In genomic region chr14:77763978-77764377, GRCh38 we compare ENCODE assay signal across 31 cellular contexts.
"Had no signal": no experiment of that assay in that cellular context is flagged by ENCODE, and none has a peak within 500 bp of the region (broad histone marks: within the 10 kb centered on the region; RNA-seq: fewer than 3 reads in every experiment).

No MANE protein-coding gene starts in this region.

- H3K27me3 Mint-ChIP-seq: activated CD4-positive, alpha-beta T cell treated with anti-CD3 and anti-CD28 coated beads for 36 hours; activated CD8-positive, alpha-beta memory T cell treated with anti-CD3 and anti-CD28 coated beads, Interleukin-2, amount 10 ng/mL, durations not matched to agents 7 days and 5 days; activated naive CD4-positive, alpha-beta T cell treated with anti-CD3 and anti-CD28 coated beads, Interleukin-2, amount 50 U/mL, for 24 hours; activated naive CD8-positive, alpha-beta T cell treated with anti-CD3 and anti-CD28 coated beads, Interleukin-2, amount 50 U/mL, for 24 hours; natural killer cell treated with Interleukin-12 subunit alpha and Interleukin-12 subunit beta and Interleukin-15 and Interleukin-18, amount 100 ng/mL, for 72 hours; progenitor cell of endocrine pancreas; stimulated activated memory B cell treated with anti-CD40 and anti-IgM and Interleukin-4, amounts not matched to agents 10 μg/mL and 1 μg/mL and 100 μg/mL, for 72 hours; stimulated activated naive CD8-positive, alpha-beta T cell treated with anti-CD3 and anti-CD28 coated beads, Interleukin-15, amount 100 ng/mL, for 72 hours; type B pancreatic cell had no signal

- H3K4me3 Mint-ChIP-seq: activated CD4-positive, alpha-beta T cell treated with anti-CD3 and anti-CD28 coated beads for 36 hours; activated CD8-positive, alpha-beta memory T cell treated with anti-CD3 and anti-CD28 coated beads, Interleukin-2, amount 10 ng/mL, durations not matched to agents 7 days and 5 days; activated CD8-positive, alpha-beta T cell treated with anti-CD3 and anti-CD28 coated beads, Interleukin-2, amount 10 ng/mL, durations not matched to agents 7 days and 5 days; activated naive CD4-positive, alpha-beta T cell treated with anti-CD3 and anti-CD28 coated beads, Interleukin-2, amount 50 U/mL, for 24 hours; activated naive CD8-positive, alpha-beta T cell treated with anti-CD3 and anti-CD28 coated beads, Interleukin-2, amount 50 U/mL, for 24 hours; endodermal cell; natural killer cell treated with Interleukin-12 subunit alpha and Interleukin-12 subunit beta and Interleukin-15 and Interleukin-18, amount 100 ng/mL, for 72 hours; stimulated activated memory B cell treated with anti-CD40 and anti-IgM and Interleukin-4, amounts not matched to agents 10 μg/mL and 1 μg/mL and 100 μg/mL, for 72 hours; stimulated activated naive CD8-positive, alpha-beta T cell treated with anti-CD3 and anti-CD28 coated beads, Interleukin-15, amount 100 ng/mL, for 72 hours; type B pancreatic cell had no signal

- H3K27me3 ChIP-seq: breast epithelium, foreskin keratinocyte, heart left ventricle, neutrophil, right lobe of liver, uterus had no signal

- H3K4me1 ChIP-seq: breast epithelium, foreskin keratinocyte had no signal

- H3K4me3 ChIP-seq: breast epithelium, heart left ventricle, left ventricle myocardium inferior, lung, mucosa of descending colon, right lobe of liver, skin epidermis, uterus had no signal

- H3K36me3 ChIP-seq: breast epithelium, heart left ventricle, left ventricle myocardium inferior, neutrophil, right lobe of liver, uterus had no signal

- DNase-seq: activated CD4-positive, alpha-beta T cell treated with anti-CD3 and anti-CD28 coated beads for 36 hours; activated CD4-positive, CD25-positive, alpha-beta regulatory T cell; activated CD8-positive, alpha-beta memory T cell treated with anti-CD3 and anti-CD28 coated beads, Interleukin-2, amount 10 ng/mL, durations not matched to agents 7 days and 5 days; activated CD8-positive, alpha-beta T cell treated with anti-CD3 and anti-CD28 coated beads, Interleukin-2, amount 10 ng/mL, durations not matched to agents 7 days and 5 days; activated naive CD8-positive, alpha-beta T cell treated with anti-CD3 and anti-CD28 coated beads, Interleukin-2, amount 50 U/mL, for 24 hours; activated T-cell treated with anti-CD3 and anti-CD28 coated beads, Interleukin-2, amount 50 U/mL, for 48 hours; amygdala; central memory CD4-positive, alpha-beta T cell; endodermal cell; foreskin keratinocyte; heart left ventricle; hypothalamus; left ventricle myocardium inferior; mucosa of descending colon; right lobe of liver; stimulated activated CD4-positive, alpha-beta T cell treated with anti-CD3 and anti-CD28 coated beads, Interleukin-4, amount 100 ng/mL, for 24 hours; stimulated activated naive CD8-positive, alpha-beta T cell treated with anti-CD3 and anti-CD28 coated beads, Interleukin-15, amount 100 ng/mL, for 72 hours; substantia nigra; T-helper 2 cell; uterus had no signal

- H3K36me3 Mint-ChIP-seq: activated naive CD4-positive, alpha-beta T cell treated with anti-CD3 and anti-CD28 coated beads, Interleukin-2, amount 50 U/mL, for 24 hours; stimulated activated memory B cell treated with anti-CD40 and anti-IgM and Interleukin-4, amounts not matched to agents 10 μg/mL and 1 μg/mL and 100 μg/mL, for 72 hours; type B pancreatic cell had no signal

- H3K9me3 Mint-ChIP-seq: activated naive CD4-positive, alpha-beta T cell treated with anti-CD3 and anti-CD28 coated beads, Interleukin-2, amount 50 U/mL, for 24 hours; activated naive CD8-positive, alpha-beta T cell treated with anti-CD3 and anti-CD28 coated beads, Interleukin-2, amount 50 U/mL, for 24 hours; activated T-helper 2 cell treated with anti-CD3 and anti-CD28 coated beads, Interferon-gamma antibody, Interleukin-2, Interleukin-4, amounts not matched to agents 10 μg/mL and 5 μg/mL and 100 μg/mL, durations not matched to agents 14 hours and 24 hours and 36 hours; endodermal cell; natural killer cell treated with Interleukin-12 subunit alpha and Interleukin-12 subunit beta and Interleukin-15 and Interleukin-18, amount 100 ng/mL, for 72 hours; stimulated activated memory B cell treated with anti-CD40 and anti-IgM and Interleukin-4, amounts not matched to agents 10 μg/mL and 1 μg/mL and 100 μg/mL, for 72 hours; stimulated activated naive CD8-positive, alpha-beta T cell treated with anti-CD3 and anti-CD28 coated beads, Interleukin-15, amount 100 ng/mL, for 72 hours; type B pancreatic cell had no signal

- H3K27ac Mint-ChIP-seq: activated CD4-positive, alpha-beta T cell treated with anti-CD3 and anti-CD28 coated beads for 36 hours; activated CD8-positive, alpha-beta memory T cell treated with anti-CD3 and anti-CD28 coated beads, Interleukin-2, amount 10 ng/mL, durations not matched to agents 7 days and 5 days; activated CD8-positive, alpha-beta T cell treated with anti-CD3 and anti-CD28 coated beads, Interleukin-2, amount 10 ng/mL, durations not matched to agents 7 days and 5 days; activated naive CD4-positive, alpha-beta T cell treated with anti-CD3 and anti-CD28 coated beads, Interleukin-2, amount 50 U/mL, for 24 hours; activated naive CD8-positive, alpha-beta T cell treated with anti-CD3 and anti-CD28 coated beads, Interleukin-2, amount 50 U/mL, for 24 hours; activated T-helper 2 cell treated with anti-CD3 and anti-CD28 coated beads, Interferon-gamma antibody, Interleukin-2, Interleukin-4, amounts not matched to agents 10 μg/mL and 5 μg/mL and 100 μg/mL, durations not matched to agents 14 hours and 24 hours and 36 hours; endodermal cell; natural killer cell treated with Interleukin-12 subunit alpha and Interleukin-12 subunit beta and Interleukin-15 and Interleukin-18, amount 100 ng/mL, for 72 hours; progenitor cell of endocrine pancreas; stimulated activated memory B cell treated with anti-CD40 and anti-IgM and Interleukin-4, amounts not matched to agents 10 μg/mL and 1 μg/mL and 100 μg/mL, for 72 hours; stimulated activated naive CD8-positive, alpha-beta T cell treated with anti-CD3 and anti-CD28 coated beads, Interleukin-15, amount 100 ng/mL, for 72 hours; type B pancreatic cell had no signal

- FAIRE-seq: islet of Langerhans had no signal

- H3K9me3 ChIP-seq: breast epithelium, heart left ventricle, left ventricle myocardium inferior, mucosa of descending colon, neutrophil, right lobe of liver, uterus had no signal

- H3K27ac ChIP-seq: breast epithelium, foreskin keratinocyte, heart left ventricle, left ventricle myocardium inferior, neutrophil, right lobe of liver, skin epidermis, uterus had no signal
